19 cellular contexts compared by ENCODE assay signal in the genomic region with DNA sequence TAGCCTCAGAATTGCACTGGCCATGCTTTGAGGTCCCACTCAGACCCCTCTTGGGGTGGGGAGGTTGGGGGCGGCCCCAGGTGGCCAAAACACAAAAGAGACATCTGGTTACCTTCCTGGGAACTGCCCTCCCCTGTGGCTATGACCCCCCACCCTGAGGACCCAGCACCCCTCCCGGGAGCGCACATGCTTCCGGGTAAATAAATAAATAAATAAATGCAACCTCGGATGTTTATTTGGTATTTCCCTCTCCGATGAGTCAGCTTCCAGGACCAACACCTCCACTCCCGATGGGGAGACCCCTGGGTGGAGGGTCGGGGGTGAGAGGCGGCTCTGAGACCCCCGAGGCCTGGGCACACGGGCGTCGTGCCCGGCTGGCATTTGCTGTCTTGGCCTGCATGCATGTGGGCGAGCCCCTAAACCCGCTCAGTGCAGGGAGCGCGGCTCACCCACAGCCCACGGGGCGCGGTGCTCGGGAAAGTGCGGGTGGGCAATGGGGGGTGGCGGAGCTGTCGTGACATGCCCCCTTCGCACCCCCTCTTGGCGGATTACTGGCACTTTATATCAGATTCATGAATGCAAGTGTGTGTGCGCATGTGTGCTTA.
"Had no signal": no experiment of that assay in that cellular context is flagged by ENCODE, and none has a peak within 500 bp of the region (broad histone marks: within the 10 kb centered on the region; RNA-seq: fewer than 3 reads in every experiment).

No MANE protein-coding gene starts in this region.

- H3K27me3 ChIP-seq: stomach, testis, upper lobe of left lung had no signal

- H3K4me3 Mint-ChIP-seq: activated T-cell treated with anti-CD3 and anti-CD28 coated beads, Interleukin-2, amount 50 U/mL, for 72 hours; T-helper 2 cell treated with Interferon-gamma antibody and Interleukin-4, amounts not matched to agents 5 μg/mL and 100 μg/mL, for 36 hours had no signal

- H3K27ac Mint-ChIP-seq: activated T-cell treated with anti-CD3 and anti-CD28 coated beads, Interleukin-2, amount 50 U/mL, for 72 hours; T-helper 2 cell treated with Interferon-gamma antibody and Interleukin-4, amounts not matched to agents 5 μg/mL and 100 μg/mL, for 36 hours had no signal

- DNase-seq: activated CD4-positive, alpha-beta T cell treated with anti-CD3 and anti-CD28 coated beads, Interleukin-2, amount 50 U/mL, for 4 hours; activated effector memory CD4-positive, alpha-beta T cell treated with anti-CD3 and anti-CD28 coated beads, Interleukin-2, amount 50 U/mL, for 16 hours; activated naive CD4-positive, alpha-beta T cell treated with anti-CD3 and anti-CD28 coated beads, Interleukin-2, amount 50 U/mL, for 16 hours; activated T-cell treated with anti-CD3 and anti-CD28 coated beads, Interleukin-2, amount 50 U/mL, for 72 hours; dermis blood vessel endothelial cell; effector memory CD4-positive, alpha-beta T cell; hypothalamus; stimulated activated CD4-positive, alpha-beta T cell treated with anti-CD3 and anti-CD28 coated beads, Interleukin-12 subunit alpha, Interleukin-12 subunit beta, amount 100 ng/mL, for 4 hours; stimulated activated CD4-positive, alpha-beta T cell treated with anti-CD3 and anti-CD28 coated beads, Interleukin-2, amount 100 ng/mL, for 24 hours; stomach; SW 1271; testis had no signal

- H3K36me3 ChIP-seq: neutrophil had no signal

- H3K9me3 ChIP-seq: neutrophil, stomach, testis, upper lobe of left lung had no signal

- H3K9me3 Mint-ChIP-seq: activated T-cell treated with anti-CD3 and anti-CD28 coated beads, Interleukin-2, amount 50 U/mL, for 72 hours; T-helper 2 cell treated with Interferon-gamma antibody and Interleukin-4, amounts not matched to agents 5 μg/mL and 100 μg/mL, for 36 hours had no signal

- H3K4me3 ChIP-seq: lung, stomach, testis, upper lobe of left lung had no signal

- FAIRE-seq: keratinocyte, TTC549 had no signal

- H3K27ac ChIP-seq: epithelial cell of prostate, neutrophil, stomach, testis had no signal

- H3K4me1 ChIP-seq: testis had no signal
